Comparison of ENCODE assay signal across 19 cellular contexts in genomic region chr11:121839821-121840220, GRCh38.
"Had no signal": no experiment of that assay in that cellular context is flagged by ENCODE, and none has a peak within 500 bp of the region (broad histone marks: within the 10 kb centered on the region; RNA-seq: fewer than 3 reads in every experiment).

No MANE protein-coding gene starts in this region.

- H3K4me1 ChIP-seq: gastrocnemius medialis, heart left ventricle, lower lobe of right lung, prostate gland had no signal

- H3K4me3 ChIP-seq: coronary artery, esophagus squamous epithelium, gastrocnemius medialis, heart left ventricle, lower lobe of right lung, prostate gland, thoracic aorta had no signal

- H3K27ac ChIP-seq: coronary artery, esophagus squamous epithelium, gastrocnemius medialis, heart left ventricle, lower lobe of right lung, prostate gland, thoracic aorta had no signal

- FAIRE-seq: endothelial cell of umbilical vein had no signal

- H3K27me3 ChIP-seq: esophagus squamous epithelium, gastrocnemius medialis, heart left ventricle had no signal

- DNase-seq: activated CD4-positive, alpha-beta T cell treated with anti-CD3 and anti-CD28 coated beads, Interleukin-2, amount 50 U/mL, for 1 hour; activated CD8-positive, alpha-beta memory T cell treated with anti-CD3 and anti-CD28 coated beads for 24 hours; activated naive CD8-positive, alpha-beta T cell treated with anti-CD3 and anti-CD28 coated beads for 36 hours; anterior cingulate cortex; caudate nucleus; esophagus squamous epithelium; gastrocnemius medialis; heart left ventricle; left cardiac atrium; lower lobe of right lung; right cardiac atrium; stimulated activated CD4-positive, alpha-beta T cell treated with anti-CD3 and anti-CD28 coated beads, Interleukin-1b, Interleukin-23, amount 100 ng/mL, for 48 hours; T-cell; T-helper 9 cell had no signal

- ATAC-seq: activated CD4-positive, CD25-positive, alpha-beta regulatory T cell treated with anti-CD3 and anti-CD28 coated beads, Interleukin-2, amount 50 U/mL, for 24 hours; gastrocnemius medialis; heart left ventricle; left cardiac atrium; lower lobe of right lung; right cardiac atrium; T-cell had no signal

- H3K9me3 ChIP-seq: esophagus squamous epithelium, lower lobe of right lung, prostate gland, thoracic aorta had no signal

- H3K36me3 ChIP-seq: esophagus squamous epithelium, gastrocnemius medialis, heart left ventricle, lower lobe of right lung, prostate gland, thoracic aorta had no signal
